In the genomic region with DNA sequence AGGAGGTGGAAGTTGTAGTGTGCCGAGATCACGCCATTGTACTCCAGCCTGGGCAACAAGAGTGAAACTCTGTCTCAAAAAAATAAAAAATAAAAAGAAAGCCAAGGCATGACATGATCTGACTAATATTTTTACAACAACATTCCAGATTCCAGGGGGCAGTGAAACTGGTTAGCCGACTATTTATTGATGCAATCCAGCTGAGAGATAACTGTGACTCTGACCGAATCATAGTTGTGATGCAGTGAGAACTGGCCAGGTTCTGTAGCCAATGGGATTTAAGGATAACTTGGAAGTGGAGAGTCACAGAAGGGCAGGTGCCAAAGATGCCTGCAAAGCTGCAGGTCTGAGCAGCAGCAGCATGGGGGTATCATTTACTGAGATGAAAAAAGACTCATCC, we compare ENCODE assay signal across 1 cellular context.
TF ChIP-seq lines count a peak whose summit lies in the region.

No MANE protein-coding gene starts in this region.

TF ChIP-seq in GM23338, 12 proteins besides CTCF, POLR2A, EP300 and RAD21:
- TF ChIP-seq ZNF462 (CRISPR knock-in tag; IDR thresholded peaks at IDR 0.05) (no peak), EZH2phosphoT487 (IDR thresholded peaks at IDR 0.05; ENCODE audit: unreplicated experiment) (no peak), ZNF114 (CRISPR knock-in tag; IDR thresholded peaks at IDR 0.05) (no peak), STAT1 (IDR thresholded peaks at IDR 0.05; ENCODE audit: unreplicated experiment) (no peak), EZH2 (IDR thresholded peaks at IDR 0.05; ENCODE audit: low read depth, unreplicated experiment) (no peak), POLR2AphosphoS5 (IDR thresholded peaks at IDR 0.05; ENCODE audit: low read depth) (no peak), NANOG (IDR thresholded peaks at IDR 0.05; ENCODE audit: borderline replicate concordance) (no peak), CREB1 (CRISPR knock-in tag; IDR thresholded peaks at IDR 0.05; ENCODE audit: low read depth) (no peak), JUNB (IDR thresholded peaks at IDR 0.05; ENCODE audit: unreplicated experiment) (no peak), ZNF331 (CRISPR knock-in tag; IDR thresholded peaks at IDR 0.05; ENCODE audit: low read depth) (no peak)
- TF ChIP-seq, protein P1, sequence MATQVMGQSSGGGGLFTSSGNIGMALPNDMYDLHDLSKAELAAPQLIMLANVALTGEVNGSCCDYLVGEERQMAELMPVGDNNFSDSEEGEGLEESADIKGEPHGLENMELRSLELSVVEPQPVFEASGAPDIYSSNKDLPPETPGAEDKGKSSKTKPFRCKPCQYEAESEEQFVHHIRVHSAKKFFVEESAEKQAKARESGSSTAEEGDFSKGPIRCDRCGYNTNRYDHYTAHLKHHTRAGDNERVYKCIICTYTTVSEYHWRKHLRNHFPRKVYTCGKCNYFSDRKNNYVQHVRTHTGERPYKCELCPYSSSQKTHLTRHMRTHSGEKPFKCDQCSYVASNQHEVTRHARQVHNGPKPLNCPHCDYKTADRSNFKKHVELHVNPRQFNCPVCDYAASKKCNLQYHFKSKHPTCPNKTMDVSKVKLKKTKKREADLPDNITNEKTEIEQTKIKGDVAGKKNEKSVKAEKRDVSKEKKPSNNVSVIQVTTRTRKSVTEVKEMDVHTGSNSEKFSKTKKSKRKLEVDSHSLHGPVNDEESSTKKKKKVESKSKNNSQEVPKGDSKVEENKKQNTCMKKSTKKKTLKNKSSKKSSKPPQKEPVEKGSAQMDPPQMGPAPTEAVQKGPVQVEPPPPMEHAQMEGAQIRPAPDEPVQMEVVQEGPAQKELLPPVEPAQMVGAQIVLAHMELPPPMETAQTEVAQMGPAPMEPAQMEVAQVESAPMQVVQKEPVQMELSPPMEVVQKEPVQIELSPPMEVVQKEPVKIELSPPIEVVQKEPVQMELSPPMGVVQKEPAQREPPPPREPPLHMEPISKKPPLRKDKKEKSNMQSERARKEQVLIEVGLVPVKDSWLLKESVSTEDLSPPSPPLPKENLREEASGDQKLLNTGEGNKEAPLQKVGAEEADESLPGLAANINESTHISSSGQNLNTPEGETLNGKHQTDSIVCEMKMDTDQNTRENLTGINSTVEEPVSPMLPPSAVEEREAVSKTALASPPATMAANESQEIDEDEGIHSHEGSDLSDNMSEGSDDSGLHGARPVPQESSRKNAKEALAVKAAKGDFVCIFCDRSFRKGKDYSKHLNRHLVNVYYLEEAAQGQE (IDR thresholded peaks at IDR 0.05; ENCODE audit: unreplicated experiment): no peak
